In the genomic region with DNA sequence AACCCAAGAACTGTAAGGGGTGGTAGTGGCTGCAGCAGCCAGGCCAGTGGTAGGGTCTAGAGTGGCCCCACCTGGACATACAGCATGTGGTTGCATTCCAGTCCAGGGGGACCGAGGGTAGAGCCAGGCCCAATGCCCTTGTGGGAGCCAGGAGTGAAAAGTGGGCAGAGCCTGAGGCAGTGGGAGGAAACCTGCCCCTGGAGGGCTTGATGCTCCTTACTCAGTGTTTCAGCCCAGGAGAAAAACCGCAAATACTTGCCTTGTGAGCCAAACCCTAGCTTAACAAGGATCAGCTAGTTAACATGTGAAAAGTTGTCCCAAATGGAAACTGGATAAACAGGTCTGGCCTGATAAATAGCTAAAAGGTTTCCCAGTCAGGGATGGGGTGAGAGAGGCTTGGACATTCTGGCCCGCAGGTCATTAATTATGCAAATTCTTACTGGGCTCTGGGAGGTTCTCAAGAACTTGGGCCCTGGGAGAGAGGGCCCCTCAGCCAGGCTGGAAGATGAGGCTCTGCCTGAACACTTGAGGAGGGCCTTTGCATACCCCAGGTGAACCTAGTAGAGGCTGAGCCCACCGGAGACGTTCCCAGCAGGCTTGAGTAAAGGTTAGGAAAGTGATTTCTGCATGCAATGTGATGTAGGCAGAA, we compare ENCODE assay signal across 9 cellular contexts.
DNase-seq lines count a peak whose midpoint lies in the region; ATAC-seq, FAIRE-seq and TF ChIP-seq lines count a peak whose summit lies in the region.
"Had no signal": no experiment of that assay in that cellular context is flagged by ENCODE, and none has a peak within 500 bp of the region (broad histone marks: within the 10 kb centered on the region; RNA-seq: fewer than 3 reads in every experiment).

No MANE protein-coding gene starts in this region.

- H3K9ac ChIP-seq in astrocyte (ENCODE audit: low read length) = no peak overlapping the region

- POLR2A ChIA-PET in MCF 10A (lab: Yijun Ruan, JAX) = interaction anchor here (0.6 to 0.7 kb wide), 3 partner anchors 13 to 115 kb away, joined by 3 read pairs; no protein-coding TSS in a partner anchor
- POLR2A ChIA-PET in naive thymus-derived CD8-positive, alpha-beta T cell (lab: Charles Lee) = no interaction called here

- H2AFZ ChIP-seq in astrocyte (ENCODE audit: low read depth, low read length) = no peak overlapping the region

- CTCF ChIA-PET in MCF 10A (lab: Yijun Ruan, JAX) = no interaction called here

- H3K27me3 Mint-ChIP-seq in MCF 10A (ENCODE audit: insufficient read depth, unreplicated experiment) (no peaks in the 10 kb centered on the region), astrocyte (ENCODE audit: low read depth, unreplicated experiment) (peaks cover 8% of the 10 kb centered on the region)
- H3K27me3 Mint-ChIP-seq in naive thymus-derived CD8-positive, alpha-beta T cell = no peaks in the 10 kb centered on the region

- no peaks in the 10 kb centered on the region for H3K9me3 ChIP-seq in astrocyte (ENCODE audit: insufficient read depth, low read depth, low read length)

- H3K36me3 ChIP-seq in astrocyte (ENCODE audit: insufficient read depth, low read length) = no peaks in the 10 kb centered on the region

- H3K4me1 ChIP-seq in astrocyte (ENCODE audit: insufficient read depth, low read length) = peaks cover 22% of the 10 kb centered on the region

- DNase-seq in T47D (ENCODE audit: low read depth in 1 of 2, low spot score in 1 of 2) (peak; percentile 45 to 94), MCF 10A (ENCODE audit: unreplicated experiment) (no peak), astrocyte (ENCODE audit: low read depth) (peak; percentile 53), kidney tubule cell (ENCODE audit: low spot score) (peak; percentile 88), urothelium cell line (ENCODE audit: low spot score) (peak; percentile 57), occipital lobe (lab: John Stamatoyannopoulos, UW) (no peak)
- no peak for DNase-seq in naive thymus-derived CD8-positive, alpha-beta T cell

- no peak overlapping the region for H3K4me3 ChIP-seq in astrocyte (ENCODE audit: insufficient read depth, low read depth, low read length)
- H3K4me3 ChIP-seq: K562 had no signal

- no peak overlapping the region for H3K4me2 ChIP-seq in astrocyte (ENCODE audit: low read length)

- H3K27ac ChIP-seq in astrocyte (ENCODE audit: low read depth, low read length) = no peak overlapping the region

- in situ Hi-C loops in T47D (cut with HindIII; ENCODE audit: low pct_unique_long_range_greater_than_20kb, low sequenced_read_pairs) = no loop called here

- H4K20me1 ChIP-seq in astrocyte (ENCODE audit: insufficient read depth, low read length) = no peaks in the 10 kb centered on the region

- TF ChIP-seq CTCF in MCF 10A (IDR thresholded peaks at IDR 0.05; ENCODE audit: unreplicated experiment) (no peak), astrocyte (IDR thresholded peaks at IDR 0.05; ENCODE audit: insufficient read depth, low read depth, low read length) (no peak)

- H3K9me3 Mint-ChIP-seq in MCF 10A (ENCODE audit: unreplicated experiment) = no peaks in the 10 kb centered on the region
- H3K9me3 Mint-ChIP-seq in astrocyte (ENCODE audit: unreplicated experiment) = peaks cover 1% of the 10 kb centered on the region
- H3K9me3 Mint-ChIP-seq in naive thymus-derived CD8-positive, alpha-beta T cell = no peaks in the 10 kb centered on the region

- H3K4me1 Mint-ChIP-seq in MCF 10A (ENCODE audit: insufficient read depth, unreplicated experiment) = peaks cover 20% of the 10 kb centered on the region
- peaks cover 10% of the 10 kb centered on the region for H3K4me1 Mint-ChIP-seq in astrocyte (ENCODE audit: low read depth, unreplicated experiment)
- peaks cover 0 to 2% (median 0%) of the 10 kb centered on the region in 4 donors for H3K4me1 Mint-ChIP-seq in naive thymus-derived CD8-positive, alpha-beta T cell

- H3K36me3 Mint-ChIP-seq in MCF 10A (ENCODE audit: insufficient read depth, unreplicated experiment) (no peaks in the 10 kb centered on the region), astrocyte (ENCODE audit: low read depth, unreplicated experiment) (peaks cover 2% of the 10 kb centered on the region)
- no peaks in the 10 kb centered on the region for H3K36me3 Mint-ChIP-seq in naive thymus-derived CD8-positive, alpha-beta T cell

- H3K27ac Mint-ChIP-seq in MCF 10A (ENCODE audit: low read depth, unreplicated experiment) = no peak overlapping the region
- H3K27ac Mint-ChIP-seq in astrocyte (ENCODE audit: unreplicated experiment) = no peak overlapping the region
- H3K27ac Mint-ChIP-seq in naive thymus-derived CD8-positive, alpha-beta T cell = no peak overlapping the region

- H3K4me3 Mint-ChIP-seq in MCF 10A (ENCODE audit: unreplicated experiment) (no peak overlapping the region), astrocyte (ENCODE audit: unreplicated experiment) (no peak overlapping the region)
- no peak overlapping the region for H3K4me3 Mint-ChIP-seq in naive thymus-derived CD8-positive, alpha-beta T cell

- BruUV-seq in MCF 10A (replicated peaks; lab: Mats Ljungman, UMichigan) = no TSS peak

- FAIRE-seq in astrocyte (lab: Jason Lieb, UNC) (no peak), urothelium cell line (lab: Jason Lieb, UNC) (no peak)
- FAIRE-seq: K562 had no signal

- intact Hi-C loops in MCF 10A (cut with micrococcal nuclease) = no loop called here

- H3K79me2 ChIP-seq in astrocyte (ENCODE audit: insufficient read depth, low read length) = no peaks in the 10 kb centered on the region

- H3K27me3 ChIP-seq in astrocyte (ENCODE audit: insufficient read depth, low read length) = no peaks in the 10 kb centered on the region

- ATAC-seq in GM18873 (IDR thresholded peaks at IDR 0.05; ENCODE audit: low FRiP score, unreplicated experiment) = no peak
- ATAC-seq in naive thymus-derived CD8-positive, alpha-beta T cell = no peak
- ATAC-seq: K562 had no signal

Comparison
In these comparisons a context has a peak if more than half of its experiments do, and no peak if none do; other contexts are left out.
1. DNase-seq: peak in T47D (2 of 2), astrocyte (single experiment), kidney tubule cell (single experiment) and urothelium cell line (single experiment); none in MCF 10A (single experiment), occipital lobe (single experiment) and naive thymus-derived CD8-positive, alpha-beta T cell (0 of 10).